Comparison of ENCODE assay signal across 9 cellular contexts in the genomic region with DNA sequence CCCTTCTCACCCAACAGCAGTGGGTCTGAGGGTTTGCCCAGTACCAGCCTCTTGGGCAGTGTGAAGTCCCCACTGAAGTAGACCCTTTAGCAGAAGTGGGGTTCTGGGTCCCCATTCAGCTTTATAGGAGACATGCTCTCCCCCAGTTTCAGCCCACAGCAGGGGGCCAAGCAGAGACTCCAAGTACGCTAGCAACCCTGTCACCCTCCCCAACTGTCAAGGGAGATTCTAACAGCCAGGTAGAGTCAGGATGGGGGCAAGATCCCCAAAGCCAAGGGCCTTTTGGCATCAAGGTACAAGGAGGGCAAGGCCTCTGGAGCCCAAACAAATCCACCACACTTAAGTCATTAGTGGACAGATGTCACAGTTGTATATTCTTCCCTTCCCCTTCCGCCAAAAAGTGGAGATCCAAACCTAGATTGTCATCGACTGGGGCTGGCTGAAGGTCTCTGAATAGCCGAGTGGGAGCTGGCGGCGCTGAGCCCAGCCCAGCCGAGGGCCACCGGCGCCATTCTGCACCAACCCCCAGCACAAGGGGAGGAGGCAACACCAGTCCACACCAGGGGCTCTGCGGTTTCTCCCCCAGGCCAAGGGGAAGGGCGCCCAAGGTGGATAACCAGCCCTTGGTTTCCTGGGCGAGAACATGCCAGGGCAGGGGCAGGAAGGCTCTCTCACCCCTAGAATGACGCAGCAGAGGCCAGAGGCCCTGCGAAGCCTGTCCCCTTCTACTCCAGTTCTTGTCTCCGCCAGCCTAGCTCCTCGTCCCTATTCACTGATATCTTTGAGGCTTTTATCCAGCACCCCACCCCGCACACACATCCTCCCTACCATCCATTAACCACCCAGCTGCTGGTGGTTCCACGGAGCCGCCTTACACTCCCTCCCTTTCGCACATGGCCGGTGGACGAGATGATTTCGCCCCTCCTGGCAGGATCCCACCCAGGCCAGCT. TPM values are rescaled to one million over a fixed set of nuclear protein-coding genes. Genes with fewer than 3 reads are reported as not detected.
DNase-seq lines count a peak whose midpoint lies in the region; ATAC-seq and TF ChIP-seq lines count a peak whose summit lies in the region.
"Had no signal": no experiment of that assay in that cellular context is flagged by ENCODE, and none has a peak within 500 bp of the region (broad histone marks: within the 10 kb centered on the region; RNA-seq: fewer than 3 reads in every experiment).

No MANE protein-coding gene starts in this region.

- no peak overlapping the region for H3K27ac Mint-ChIP-seq in activated CD4-positive, alpha-beta T cell treated with anti-CD3 and anti-CD28 coated beads, Interleukin-2, amount 10 ng/mL, durations not matched to agents 24 days and 14 days
- no peak overlapping the region for H3K27ac Mint-ChIP-seq in memory B cell

- H3K27me3 Mint-ChIP-seq in activated CD4-positive, alpha-beta T cell treated with anti-CD3 and anti-CD28 coated beads, Interleukin-2, amount 10 ng/mL, durations not matched to agents 24 days and 14 days = peaks cover 67% of the 10 kb centered on the region
- H3K27me3 Mint-ChIP-seq in memory B cell = peaks cover 14% of the 10 kb centered on the region

- no peaks in the 10 kb centered on the region for H3K9me3 ChIP-seq in tibial artery

- H3K4me3 ChIP-seq in coronary artery (peak overlapping the region; percentile 87), tibial artery (peak overlapping the region; percentile 75 to 76)

- peak overlapping the region; percentile 66 for H3K4me3 Mint-ChIP-seq in activated CD4-positive, alpha-beta T cell treated with anti-CD3 and anti-CD28 coated beads, Interleukin-2, amount 10 ng/mL, durations not matched to agents 24 days and 14 days
- H3K4me3 Mint-ChIP-seq in memory B cell = peak overlapping the region; percentile 67

- CTCF ChIA-PET in RWPE1 (lab: Yijun Ruan, JAX) = interaction anchor here (0.6 kb wide), 1 partner anchor 119 kb away, joined by 3 read pairs; no protein-coding TSS in a partner anchor

- peak overlapping the region; percentile 70 to 91 for H3K27ac ChIP-seq in coronary artery
- H3K27ac ChIP-seq in tibial artery = peak overlapping the region; percentile 88 to 96
- H3K27ac ChIP-seq in RWPE1 = no peak overlapping the region

- H3K36me3 ChIP-seq in tibial artery = no peaks in the 10 kb centered on the region

- intact Hi-C loops in activated CD4-positive, alpha-beta T cell treated with anti-CD3 and anti-CD28 coated beads, Interleukin-2, amount 10 ng/mL, durations not matched to agents 24 days and 14 days (cut with micrococcal nuclease) = no loop called here
- intact Hi-C loops in tibial artery (cut with DNase I; ENCODE audit: low total_unique reads) = loop anchor here (2.0 kb wide), 1 partner anchor 31 kb away; no protein-coding TSS in a partner anchor

- TF ChIP-seq CTCF in coronary artery (IDR thresholded peaks at IDR 0.05) (no peak), tibial artery (IDR thresholded peaks at IDR 0.05) (no peak), RWPE1 (conservative IDR thresholded peaks at IDR 0.05; ENCODE audit: low read depth) (no peak)

- H3K4me1 Mint-ChIP-seq in activated CD4-positive, alpha-beta T cell treated with anti-CD3 and anti-CD28 coated beads, Interleukin-2, amount 10 ng/mL, durations not matched to agents 24 days and 14 days = no peaks in the 10 kb centered on the region
- peaks cover 4% of the 10 kb centered on the region for H3K4me1 Mint-ChIP-seq in memory B cell

- no peak for DNase-seq in activated CD4-positive, alpha-beta T cell treated with anti-CD3 and anti-CD28 coated beads, Interleukin-2, amount 10 ng/mL, durations not matched to agents 24 days and 14 days
- no peak for DNase-seq in activated CD4-positive, alpha-beta T cell treated with anti-CD3 and anti-CD28 coated beads for 48 hours
- DNase-seq in coronary artery (ENCODE audit: low spot score) = no peak
- no peak for DNase-seq in memory B cell (ENCODE audit: low spot score in 2 of 2)
- no peak for DNase-seq in tibial artery
- DNase-seq in effector CD8-positive, alpha-beta T cell (lab: John Stamatoyannopoulos, UW) = no peak
- DNase-seq in NOMO-1 treated with dmso at 0.1 percent for 144 hours (lab: John Stamatoyannopoulos, UW; ENCODE audit: unreplicated experiment) = no peak
- DNase-seq in RWPE1 (ENCODE audit: low spot score) = no peak

- H3K27me3 ChIP-seq in tibial artery = no peaks in the 10 kb centered on the region

- no peaks in the 10 kb centered on the region for H3K9me3 Mint-ChIP-seq in activated CD4-positive, alpha-beta T cell treated with anti-CD3 and anti-CD28 coated beads, Interleukin-2, amount 10 ng/mL, durations not matched to agents 24 days and 14 days
- H3K9me3 Mint-ChIP-seq in memory B cell = no peaks in the 10 kb centered on the region

- POLR2A ChIA-PET in RWPE1 (lab: Yijun Ruan, JAX; ENCODE audit: low non-redundant PET) = no interaction called here

- ATAC-seq in memory B cell (ENCODE audit: low read depth) = no peak

- H3K36me3 Mint-ChIP-seq in activated CD4-positive, alpha-beta T cell treated with anti-CD3 and anti-CD28 coated beads, Interleukin-2, amount 10 ng/mL, durations not matched to agents 24 days and 14 days (ENCODE audit: low read depth) = no peaks in the 10 kb centered on the region
- no peaks in the 10 kb centered on the region for H3K36me3 Mint-ChIP-seq in memory B cell

- H3K4me1 ChIP-seq in tibial artery = peaks cover 0 to 41% (median 9%) of the 10 kb centered on the region in 4 donors

RNA-seq across cellular contexts. Expression of a gene that starts 1.5 kb away (rescaled TPM):
- total RNA-seq in activated CD4-positive, alpha-beta T cell treated with anti-CD3 and anti-CD28 coated beads, Interleukin-2, amount 10 ng/mL, durations not matched to agents 24 days and 14 days = 0.12 TPM in 1 of 2 replicates, not detected in the other
- total RNA-seq: RPMI7951 had no signal

RNA-seq across cellular contexts. Expression of a gene that starts 51.6 kb away (rescaled TPM):
- 20.9 and 22.6 TPM in 2 replicates for total RNA-seq in activated CD4-positive, alpha-beta T cell treated with anti-CD3 and anti-CD28 coated beads, Interleukin-2, amount 10 ng/mL, durations not matched to agents 24 days and 14 days
